11 cellular contexts compared by ENCODE assay signal in genomic region chr11:119909077-119909476, GRCh38.
"Had no signal": no experiment of that assay in that cellular context is flagged by ENCODE, and none has a peak within 500 bp of the region (broad histone marks: within the 10 kb centered on the region; RNA-seq: fewer than 3 reads in every experiment).

No MANE protein-coding gene starts in this region.

- H3K27ac ChIP-seq: cardiac muscle cell, foreskin keratinocyte, heart right ventricle, thoracic aorta, upper lobe of right lung had no signal

- H3K9me3 ChIP-seq: heart right ventricle, mucosa of descending colon, thoracic aorta, upper lobe of right lung had no signal

- H3K36me3 ChIP-seq: cardiac muscle cell, heart right ventricle, thoracic aorta, upper lobe of right lung had no signal

- ATAC-seq: foreskin keratinocyte; naive thymus-derived CD8-positive, alpha-beta T cell; stimulated activated effector memory CD8-positive, alpha-beta T cell treated with anti-CD3 and anti-CD28 coated beads, Interleukin-12 subunit alpha, Interleukin-12 subunit beta, amount 100 ng/mL, for 72 hours; upper lobe of right lung had no signal

- H3K4me1 ChIP-seq: foreskin keratinocyte, upper lobe of right lung had no signal

- H3K4me3 ChIP-seq: cardiac muscle cell, heart right ventricle, mucosa of descending colon, thoracic aorta, upper lobe of right lung had no signal

- DNase-seq: foreskin keratinocyte; heart right ventricle; kidney glomerular epithelial cell; naive thymus-derived CD8-positive, alpha-beta T cell; stimulated activated CD4-positive, alpha-beta T cell treated with anti-CD3 and anti-CD28 coated beads, Interleukin-4, amount 100 ng/mL, for 1 hour; stimulated activated CD8-positive, alpha-beta memory T cell treated with anti-CD3 and anti-CD28 coated beads, Interleukin-4, amount 100 ng/mL, for 48 hours; upper lobe of right lung had no signal

- H3K27me3 ChIP-seq: cardiac muscle cell, heart right ventricle, upper lobe of right lung had no signal
